ENCODE assay signal across 36 cellular contexts in the genomic region with DNA sequence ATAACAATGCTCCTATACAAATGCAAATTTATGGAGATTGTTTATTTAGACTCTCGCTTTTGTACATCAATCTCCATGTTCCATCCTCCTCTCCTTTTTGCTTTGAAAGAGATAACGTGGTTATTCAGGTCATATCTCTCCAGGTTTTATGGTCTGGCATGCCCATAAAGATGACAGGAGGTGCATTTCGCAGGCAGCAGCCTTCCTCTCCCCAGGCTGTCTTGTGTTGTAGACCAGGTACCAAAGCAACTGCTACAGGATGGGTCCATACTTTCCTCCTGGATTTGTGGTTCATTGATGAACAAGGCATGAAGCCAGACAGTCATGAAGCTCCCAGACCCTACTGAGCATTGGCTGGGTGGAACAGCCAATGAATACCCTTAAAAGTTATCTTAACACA.
"Had no signal": no experiment of that assay in that cellular context is flagged by ENCODE, and none has a peak within 500 bp of the region (broad histone marks: within the 10 kb centered on the region; RNA-seq: fewer than 3 reads in every experiment).

No MANE protein-coding gene starts in this region.

- H3K36me3 ChIP-seq: adrenal gland, esophagus squamous epithelium, gastroesophageal sphincter had no signal

- H3K9me3 Mint-ChIP-seq: activated CD4-positive, alpha-beta memory T cell treated with anti-CD3 and anti-CD28 coated beads for 36 hours; activated CD4-positive, alpha-beta T cell treated with anti-CD3 and anti-CD28 coated beads, Interleukin-2, amount 10 ng/mL, durations not matched to agents 24 days and 14 days; activated naive CD4-positive, alpha-beta T cell treated with anti-CD3 and anti-CD28 coated beads for 36 hours; activated naive CD4-positive, alpha-beta T cell treated with anti-CD3 and anti-CD28 coated beads, Interleukin-2, amount 50 U/mL, for 24 hours; activated naive CD8-positive, alpha-beta T cell treated with anti-CD3 and anti-CD28 coated beads for 36 hours; activated naive CD8-positive, alpha-beta T cell treated with anti-CD3 and anti-CD28 coated beads, Interleukin-2, amount 50 U/mL, for 24 hours; activated T-helper 1 cell treated with anti-CD3 and anti-CD28 coated beads, Interleukin-12 subunit alpha, Interleukin-12 subunit beta, Interleukin-2, Interleukin-4 antibody, amounts not matched to agents 30 ng/mL and 10 ng/mL and 1 ng/mL, durations not matched to agents 14 hours and 24 hours and 36 hours; activated T-helper 2 cell treated with anti-CD3 and anti-CD28 coated beads, Interferon-gamma antibody, Interleukin-2, Interleukin-4, amounts not matched to agents 10 μg/mL and 5 μg/mL and 100 μg/mL, durations not matched to agents 14 hours and 24 hours and 36 hours; effector memory CD8-positive, alpha-beta T cell; T-helper 2 cell treated with Interferon-gamma antibody and Interleukin-4, amounts not matched to agents 5 μg/mL and 100 μg/mL, for 36 hours had no signal

- H3K27me3 ChIP-seq: adrenal gland, body of pancreas, esophagus squamous epithelium, gastroesophageal sphincter had no signal

- H3K4me1 ChIP-seq: adrenal gland, body of pancreas had no signal

- DNase-seq: activated CD4-positive, alpha-beta memory T cell treated with anti-CD3 and anti-CD28 coated beads for 36 hours; activated CD4-positive, alpha-beta T cell treated with anti-CD3 and anti-CD28 coated beads for 36 hours; activated CD4-positive, alpha-beta T cell treated with anti-CD3 and anti-CD28 coated beads, Interleukin-2, amount 10 ng/mL, durations not matched to agents 24 days and 14 days; activated CD4-positive, CD25-positive, alpha-beta regulatory T cell; activated CD4-positive, CD25-positive, alpha-beta regulatory T cell treated with anti-CD3 and anti-CD28 coated beads, Interleukin-2, amount 50 U/mL, for 72 hours; activated CD8-positive, alpha-beta memory T cell treated with anti-CD3 and anti-CD28 coated beads, Interleukin-2, amount 10 ng/mL, durations not matched to agents 7 days and 5 days; activated CD8-positive, alpha-beta memory T cell treated with anti-CD3 and anti-CD28 coated beads, Interleukin-2, amount 50 U/mL, for 4 hours; activated CD8-positive, alpha-beta T cell treated with anti-CD3 and anti-CD28 coated beads, Interleukin-2, amount 10 ng/mL, durations not matched to agents 7 days and 5 days; activated effector memory CD4-positive, alpha-beta T cell treated with anti-CD3 and anti-CD28 coated beads, Interleukin-2, amount 50 U/mL, for 16 hours; activated naive CD4-positive, alpha-beta T cell treated with anti-CD3 and anti-CD28 coated beads for 36 hours; activated naive CD8-positive, alpha-beta T cell treated with anti-CD3 and anti-CD28 coated beads for 36 hours; activated naive CD8-positive, alpha-beta T cell treated with anti-CD3 and anti-CD28 coated beads, Interleukin-2, amount 50 U/mL, for 24 hours; activated T-cell treated with anti-CD3 and anti-CD28 coated beads, Interleukin-2, amount 50 U/mL, for 1 hour; activated T-cell treated with anti-CD3 and anti-CD28 coated beads, Interleukin-2, amount 50 U/mL, for 48 hours; adrenal gland; amygdala; aorta; body of pancreas; cortex of kidney; dermis blood vessel endothelial cell; effector CD4-positive, alpha-beta T cell; effector memory CD8-positive, alpha-beta T cell; esophagus squamous epithelium; foreskin melanocyte; head of caudate nucleus; T-helper 1 cell; T-helper 17 cell; T1000 had no signal

- H3K27me3 Mint-ChIP-seq: activated CD4-positive, alpha-beta T cell treated with anti-CD3 and anti-CD28 coated beads for 36 hours; activated naive CD4-positive, alpha-beta T cell treated with anti-CD3 and anti-CD28 coated beads, Interleukin-2, amount 50 U/mL, for 24 hours; activated naive CD8-positive, alpha-beta T cell treated with anti-CD3 and anti-CD28 coated beads for 36 hours; activated naive CD8-positive, alpha-beta T cell treated with anti-CD3 and anti-CD28 coated beads, Interleukin-2, amount 50 U/mL, for 24 hours had no signal

- FAIRE-seq: colon, endothelial cell of umbilical vein had no signal

- H3K27ac Mint-ChIP-seq: activated CD4-positive, alpha-beta memory T cell treated with anti-CD3 and anti-CD28 coated beads for 36 hours; activated CD4-positive, alpha-beta T cell treated with anti-CD3 and anti-CD28 coated beads for 36 hours; activated CD4-positive, alpha-beta T cell treated with anti-CD3 and anti-CD28 coated beads, Interleukin-2, amount 10 ng/mL, durations not matched to agents 24 days and 14 days; activated CD8-positive, alpha-beta memory T cell treated with anti-CD3 and anti-CD28 coated beads, Interleukin-2, amount 10 ng/mL, durations not matched to agents 7 days and 5 days; activated CD8-positive, alpha-beta T cell treated with anti-CD3 and anti-CD28 coated beads, Interleukin-2, amount 10 ng/mL, durations not matched to agents 7 days and 5 days; activated naive CD4-positive, alpha-beta T cell treated with anti-CD3 and anti-CD28 coated beads for 36 hours; activated naive CD4-positive, alpha-beta T cell treated with anti-CD3 and anti-CD28 coated beads, Interleukin-2, amount 50 U/mL, for 24 hours; activated naive CD8-positive, alpha-beta T cell treated with anti-CD3 and anti-CD28 coated beads for 36 hours; activated naive CD8-positive, alpha-beta T cell treated with anti-CD3 and anti-CD28 coated beads, Interleukin-2, amount 50 U/mL, for 24 hours; activated T-helper 1 cell treated with anti-CD3 and anti-CD28 coated beads, Interleukin-12 subunit alpha, Interleukin-12 subunit beta, Interleukin-2, Interleukin-4 antibody, amounts not matched to agents 30 ng/mL and 10 ng/mL and 1 ng/mL, durations not matched to agents 14 hours and 24 hours and 36 hours; activated T-helper 2 cell treated with anti-CD3 and anti-CD28 coated beads, Interferon-gamma antibody, Interleukin-2, Interleukin-4, amounts not matched to agents 10 μg/mL and 5 μg/mL and 100 μg/mL, durations not matched to agents 14 hours and 24 hours and 36 hours; effector memory CD8-positive, alpha-beta T cell; T-helper 17 cell; T-helper 2 cell treated with Interferon-gamma antibody and Interleukin-4, amounts not matched to agents 5 μg/mL and 100 μg/mL, for 36 hours had no signal

- H3K27ac ChIP-seq: adrenal gland, body of pancreas, epithelial cell of prostate, esophagus squamous epithelium, gastroesophageal sphincter had no signal

- H3K4me3 Mint-ChIP-seq: activated CD4-positive, alpha-beta memory T cell treated with anti-CD3 and anti-CD28 coated beads for 36 hours; activated CD4-positive, alpha-beta T cell treated with anti-CD3 and anti-CD28 coated beads for 36 hours; activated CD4-positive, alpha-beta T cell treated with anti-CD3 and anti-CD28 coated beads, Interleukin-2, amount 10 ng/mL, durations not matched to agents 24 days and 14 days; activated CD8-positive, alpha-beta memory T cell treated with anti-CD3 and anti-CD28 coated beads, Interleukin-2, amount 10 ng/mL, durations not matched to agents 7 days and 5 days; activated CD8-positive, alpha-beta T cell treated with anti-CD3 and anti-CD28 coated beads, Interleukin-2, amount 10 ng/mL, durations not matched to agents 7 days and 5 days; activated naive CD4-positive, alpha-beta T cell treated with anti-CD3 and anti-CD28 coated beads for 36 hours; activated naive CD4-positive, alpha-beta T cell treated with anti-CD3 and anti-CD28 coated beads, Interleukin-2, amount 50 U/mL, for 24 hours; activated naive CD8-positive, alpha-beta T cell treated with anti-CD3 and anti-CD28 coated beads for 36 hours; activated naive CD8-positive, alpha-beta T cell treated with anti-CD3 and anti-CD28 coated beads, Interleukin-2, amount 50 U/mL, for 24 hours; activated T-helper 1 cell treated with anti-CD3 and anti-CD28 coated beads, Interleukin-12 subunit alpha, Interleukin-12 subunit beta, Interleukin-2, Interleukin-4 antibody, amounts not matched to agents 30 ng/mL and 10 ng/mL and 1 ng/mL, durations not matched to agents 14 hours and 24 hours and 36 hours; effector memory CD8-positive, alpha-beta T cell; T-helper 17 cell; T-helper 2 cell treated with Interferon-gamma antibody and Interleukin-4, amounts not matched to agents 5 μg/mL and 100 μg/mL, for 36 hours had no signal

- H3K9me3 ChIP-seq: adrenal gland, body of pancreas, esophagus squamous epithelium, gastroesophageal sphincter had no signal

- H3K36me3 Mint-ChIP-seq: activated CD4-positive, alpha-beta memory T cell treated with anti-CD3 and anti-CD28 coated beads for 36 hours; activated CD8-positive, alpha-beta memory T cell treated with anti-CD3 and anti-CD28 coated beads, Interleukin-2, amount 10 ng/mL, durations not matched to agents 7 days and 5 days; activated naive CD4-positive, alpha-beta T cell treated with anti-CD3 and anti-CD28 coated beads, Interleukin-2, amount 50 U/mL, for 24 hours; activated naive CD8-positive, alpha-beta T cell treated with anti-CD3 and anti-CD28 coated beads for 36 hours had no signal

- H3K4me1 Mint-ChIP-seq: activated CD4-positive, alpha-beta T cell treated with anti-CD3 and anti-CD28 coated beads for 36 hours; activated CD4-positive, alpha-beta T cell treated with anti-CD3 and anti-CD28 coated beads, Interleukin-2, amount 10 ng/mL, durations not matched to agents 24 days and 14 days; activated CD8-positive, alpha-beta memory T cell treated with anti-CD3 and anti-CD28 coated beads, Interleukin-2, amount 10 ng/mL, durations not matched to agents 7 days and 5 days; activated naive CD4-positive, alpha-beta T cell treated with anti-CD3 and anti-CD28 coated beads, Interleukin-2, amount 50 U/mL, for 24 hours; T-helper 17 cell had no signal

- H3K4me3 ChIP-seq: adrenal gland, body of pancreas, esophagus squamous epithelium, gastroesophageal sphincter had no signal
